Comparison of ENCODE assay signal across 32 cellular contexts in genomic region chr17:2457913-2458312, GRCh38.
"Had no signal": no experiment of that assay in that cellular context is flagged by ENCODE, and none has a peak within 500 bp of the region (broad histone marks: within the 10 kb centered on the region; RNA-seq: fewer than 3 reads in every experiment).

No MANE protein-coding gene starts in this region.

- H3K27ac ChIP-seq: brain microvascular endothelial cell, cardiac muscle cell, VCaP had no signal

- DNase-seq: activated CD4-positive, alpha-beta T cell treated with anti-CD3 and anti-CD28 coated beads, Interleukin-2, amount 10 ng/mL, durations not matched to agents 24 days and 14 days; activated CD4-positive, alpha-beta T cell treated with anti-CD3 and anti-CD28 coated beads, Interleukin-2, amount 50 U/mL, for 4 hours; activated CD8-positive, alpha-beta T cell treated with anti-CD3 and anti-CD28 coated beads for 36 hours; activated effector memory CD4-positive, alpha-beta T cell treated with anti-CD3 and anti-CD28 coated beads, Interleukin-2, amount 50 U/mL, for 16 hours; activated naive CD4-positive, alpha-beta T cell; activated naive CD4-positive, alpha-beta T cell treated with anti-CD3 and anti-CD28 coated beads, Interleukin-2, amount 50 U/mL, for 16 hours; activated naive CD8-positive, alpha-beta T cell treated with anti-CD3 and anti-CD28 coated beads for 36 hours; activated T-cell treated with anti-CD3 and anti-CD28 coated beads, Interleukin-2, amount 50 U/mL, for 1 hour; activated T-cell treated with anti-CD3 and anti-CD28 coated beads, Interleukin-2, amount 50 U/mL, for 72 hours; amniotic stem cell; aorta; brain microvascular endothelial cell; Kasumi-1; MG63; NCI-H1048; NCI-H1105 treated with DMSO at 0.1 percent for 48 hours; NCI-H1436; NCI-H1694; NCI-H1930; NCI-H2081 treated with DMSO at 0.1 percent for 48 hours; NCI-H345; NCI-H524 treated with DMSO at 0.1 percent for 48 hours; NK-92 treated with Interleukin-12 subunit alpha and Interleukin-12 subunit beta, amount 100 ng/mL, for 24 hours; Right ventricle myocardium superior; SW 1271; T-helper 1 cell; T-helper 2 cell; T-helper 9 cell had no signal

- ATAC-seq: activated CD8-positive, alpha-beta T cell treated with anti-CD3 and anti-CD28 coated beads for 36 hours; activated T-cell treated with anti-CD3 and anti-CD28 coated beads, Interleukin-2, amount 50 U/mL, for 72 hours; activated T-helper 17 cell treated with anti-CD3 and anti-CD28 coated beads, Interleukin-2, amount 50 U/mL, for 72 hours had no signal

- H3K27ac Mint-ChIP-seq: activated CD4-positive, alpha-beta T cell treated with anti-CD3 and anti-CD28 coated beads, Interleukin-2, amount 10 ng/mL, durations not matched to agents 24 days and 14 days; activated CD8-positive, alpha-beta T cell treated with anti-CD3 and anti-CD28 coated beads for 36 hours; activated T-cell treated with anti-CD3 and anti-CD28 coated beads, Interleukin-2, amount 50 U/mL, for 72 hours; activated T-helper 17 cell treated with anti-CD3 and anti-CD28 coated beads, Interleukin-2, amount 50 U/mL, for 72 hours had no signal

- H3K4me3 Mint-ChIP-seq: activated CD4-positive, alpha-beta T cell treated with anti-CD3 and anti-CD28 coated beads, Interleukin-2, amount 10 ng/mL, durations not matched to agents 24 days and 14 days; activated CD8-positive, alpha-beta T cell treated with anti-CD3 and anti-CD28 coated beads for 36 hours; activated naive CD8-positive, alpha-beta T cell treated with anti-CD3 and anti-CD28 coated beads for 36 hours; activated T-cell treated with anti-CD3 and anti-CD28 coated beads, Interleukin-2, amount 50 U/mL, for 72 hours; activated T-helper 17 cell treated with anti-CD3 and anti-CD28 coated beads, Interleukin-2, amount 50 U/mL, for 72 hours; central memory CD8-positive, alpha-beta T cell had no signal

- H3K9me3 Mint-ChIP-seq: activated CD8-positive, alpha-beta T cell treated with anti-CD3 and anti-CD28 coated beads for 36 hours; activated naive CD8-positive, alpha-beta T cell treated with anti-CD3 and anti-CD28 coated beads for 36 hours; activated T-cell treated with anti-CD3 and anti-CD28 coated beads, Interleukin-2, amount 50 U/mL, for 72 hours; activated T-helper 17 cell treated with anti-CD3 and anti-CD28 coated beads, Interleukin-2, amount 50 U/mL, for 72 hours; central memory CD8-positive, alpha-beta T cell had no signal

- H3K27me3 Mint-ChIP-seq: activated CD4-positive, alpha-beta T cell treated with anti-CD3 and anti-CD28 coated beads, Interleukin-2, amount 10 ng/mL, durations not matched to agents 24 days and 14 days; activated CD8-positive, alpha-beta T cell treated with anti-CD3 and anti-CD28 coated beads for 36 hours; activated naive CD8-positive, alpha-beta T cell treated with anti-CD3 and anti-CD28 coated beads for 36 hours; activated T-helper 17 cell treated with anti-CD3 and anti-CD28 coated beads, Interleukin-2, amount 50 U/mL, for 72 hours; central memory CD8-positive, alpha-beta T cell had no signal

- H3K4me3 ChIP-seq: cardiac muscle cell, MG63 had no signal

- H3K27me3 ChIP-seq: brain microvascular endothelial cell, cardiac muscle cell, MG63 had no signal

- H3K9me3 ChIP-seq: MG63 had no signal
